In the genomic region with DNA sequence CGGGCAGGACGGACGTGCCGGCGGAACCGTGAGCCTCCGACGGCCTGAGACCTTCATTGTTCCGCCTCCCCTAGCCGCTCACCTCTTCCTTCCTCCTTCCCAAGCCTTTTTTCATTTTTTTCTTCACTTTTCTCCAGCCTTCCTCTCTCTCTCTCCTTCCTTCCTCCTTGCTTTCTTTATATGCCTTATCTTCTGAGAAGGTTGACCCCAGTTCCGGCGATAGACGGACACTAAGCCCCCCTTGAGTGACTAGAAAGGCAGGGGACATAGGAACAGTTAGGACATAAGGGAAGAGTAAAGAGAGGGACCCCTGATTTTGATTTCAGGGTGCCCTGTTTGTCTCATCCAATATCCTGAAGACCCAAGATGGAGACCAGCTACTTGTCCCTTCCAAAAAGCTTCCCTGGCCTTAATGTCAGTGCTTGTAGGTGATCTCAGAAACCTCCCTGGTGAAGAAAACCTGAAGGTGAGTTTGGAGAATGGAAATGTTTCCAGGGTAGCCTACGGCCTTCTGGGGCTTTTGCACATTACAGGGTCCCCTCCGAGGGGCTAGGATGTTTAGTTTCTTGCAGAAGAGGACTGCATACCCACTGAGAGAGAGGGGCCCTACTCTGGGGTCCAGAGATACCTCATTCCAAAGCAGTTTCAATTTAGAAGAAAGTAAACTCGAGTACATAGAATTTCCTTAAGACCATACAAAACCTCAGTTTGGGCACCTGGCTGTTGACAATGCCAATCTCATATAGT, we compare ENCODE assay signal across 2 cellular contexts.
TF ChIP-seq lines count a peak whose summit lies in the region.

No MANE protein-coding gene starts in this region.

TF ChIP-seq in SK-N-SH, 30 proteins besides CTCF, POLR2A, EP300 and RAD21:
- TF ChIP-seq, protein P1, sequence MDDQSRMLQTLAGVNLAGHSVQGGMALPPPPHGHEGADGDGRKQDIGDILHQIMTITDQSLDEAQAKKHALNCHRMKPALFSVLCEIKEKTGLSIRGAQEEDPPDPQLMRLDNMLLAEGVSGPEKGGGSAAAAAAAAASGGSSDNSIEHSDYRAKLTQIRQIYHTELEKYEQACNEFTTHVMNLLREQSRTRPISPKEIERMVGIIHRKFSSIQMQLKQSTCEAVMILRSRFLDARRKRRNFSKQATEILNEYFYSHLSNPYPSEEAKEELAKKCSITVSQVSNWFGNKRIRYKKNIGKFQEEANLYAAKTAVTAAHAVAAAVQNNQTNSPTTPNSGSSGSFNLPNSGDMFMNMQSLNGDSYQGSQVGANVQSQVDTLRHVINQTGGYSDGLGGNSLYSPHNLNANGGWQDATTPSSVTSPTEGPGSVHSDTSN (IDR thresholded peaks at IDR 0.05) = no peak
- 0 out of 2 replicates have a peak, but pooled peaks have one; percentile 6 for TF ChIP-seq RCOR1 (IDR thresholded peaks at IDR 0.05; ENCODE audit: low read length)
- 0 out of 2 replicates have a peak, but pooled peaks have one; percentile 27 for TF ChIP-seq GABPA (IDR thresholded peaks at IDR 0.05; ENCODE audit: low read depth)
- TF ChIP-seq SMC3 (IDR thresholded peaks at IDR 0.05; ENCODE audit: low read depth, low read length) = no peak
- no peak for TF ChIP-seq MXI1 (IDR thresholded peaks at IDR 0.05; ENCODE audit: low read depth, low read length)

TF ChIP-seq in SK-N-SH treated with all-trans-retinoic acid at 6 μM for 48 hours, 23 proteins besides CTCF, POLR2A, EP300 and RAD21 (continued from another document):
- TF ChIP-seq ZFP30 (CRISPR knock-in tag; IDR thresholded peaks at IDR 0.05) = no peak
- TF ChIP-seq ZNF565 (CRISPR knock-in tag; conservative IDR thresholded peaks at IDR 0.05; ENCODE audit: low read depth) = no peak
- no peak for TF ChIP-seq TOX (CRISPR knock-in tag; IDR thresholded peaks at IDR 0.05; ENCODE audit: borderline replicate concordance)
- TF ChIP-seq PATZ1 (CRISPR knock-in tag; IDR thresholded peaks at IDR 0.05; ENCODE audit: borderline replicate concordance) = no peak
- TF ChIP-seq TCF4 (CRISPR knock-in tag; IDR thresholded peaks at IDR 0.05; ENCODE audit: borderline replicate concordance) = no peak
- no peak for TF ChIP-seq GLIS3 (CRISPR knock-in tag; IDR thresholded peaks at IDR 0.05)
